In the genomic region with DNA sequence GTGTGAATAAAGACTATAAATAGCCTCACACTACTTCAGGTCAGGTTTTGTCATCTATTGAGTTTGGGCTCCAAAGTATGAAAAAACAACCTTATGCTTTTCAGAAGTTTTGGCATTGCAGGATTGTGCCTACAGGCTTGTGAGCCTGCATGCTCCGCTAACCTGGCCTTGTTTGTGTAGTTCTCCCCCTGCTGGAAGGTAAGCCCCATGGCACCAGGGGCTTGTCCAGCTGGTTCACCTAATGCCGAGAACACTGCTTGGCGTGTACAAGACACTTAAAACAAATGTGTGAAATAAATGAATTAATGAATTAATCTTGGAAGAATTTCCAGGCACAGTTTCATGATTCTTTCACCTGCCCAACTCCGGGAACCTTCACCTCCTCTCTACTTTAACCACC, we compare ENCODE assay signal across 8 cellular contexts. TPM values are rescaled to one million over a fixed set of nuclear protein-coding genes. Genes with fewer than 3 reads are reported as not detected.
DNase-seq lines count a peak whose midpoint lies in the region; ATAC-seq and TF ChIP-seq lines count a peak whose summit lies in the region.

No MANE protein-coding gene starts in this region.

- H3K9ac ChIP-seq in mesendoderm (ENCODE audit: low read length): no peak overlapping the region

- no peak overlapping the region for H4K8ac ChIP-seq in mesendoderm (ENCODE audit: low read depth, low read length)

- no peak overlapping the region for H3K4me2 ChIP-seq in mesendoderm (ENCODE audit: low read length)

- TF ChIP-seq CTCF in coronary artery (IDR thresholded peaks at IDR 0.05): peak; percentile 75

- H3K4ac ChIP-seq in mesendoderm (ENCODE audit: low read depth, low read length): no peak overlapping the region

- no peak overlapping the region for H3K56ac ChIP-seq in mesendoderm (ENCODE audit: low read length)

- H3K27me3 ChIP-seq in mesendoderm (ENCODE audit: insufficient read depth, low read length, poor library complexity): no peaks in the 10 kb centered on the region

- H4K5ac ChIP-seq in mesendoderm (ENCODE audit: low read length): no peak overlapping the region

- ATAC-seq in GM18907 (IDR thresholded peaks at IDR 0.05; ENCODE audit: unreplicated experiment): peak; percentile 77
- ATAC-seq in HG03342 (IDR thresholded peaks at IDR 0.05; ENCODE audit: unreplicated experiment): peak; percentile 85

- no peaks in the 10 kb centered on the region for H3K36me3 ChIP-seq in mesendoderm (ENCODE audit: control insufficient read depth, insufficient read depth, low read length)

- peaks cover 2% of the 10 kb centered on the region for H3K79me2 ChIP-seq in mesendoderm (ENCODE audit: control insufficient read depth, insufficient read depth, low read length)

- H3K23ac ChIP-seq in mesendoderm (ENCODE audit: low read length): no peak overlapping the region

- H3K27ac ChIP-seq in coronary artery: no peak overlapping the region
- H3K27ac ChIP-seq in mesendoderm (ENCODE audit: low read depth, low read length): no peak overlapping the region

- H2AK5ac ChIP-seq in mesendoderm (ENCODE audit: low read length): no peak overlapping the region

- no peaks in the 10 kb centered on the region for H3K79me1 ChIP-seq in mesendoderm (ENCODE audit: low read length)

- no peak overlapping the region for H2BK5ac ChIP-seq in mesendoderm (ENCODE audit: low read length)

- peak; percentile 62 for DNase-seq in Ammon's horn (ENCODE audit: low spot score)
- peak; percentile 41 to 77 for DNase-seq in NCI-H526 (lab: John Stamatoyannopoulos, UW)
- DNase-seq in activated CD4-positive, alpha-beta T cell treated with anti-CD3 and anti-CD28 coated beads for 48 hours: peak; percentile 70
- DNase-seq in coronary artery (ENCODE audit: low spot score): no peak
- peak; percentile 70 for DNase-seq in mesendoderm
- DNase-seq in stromal cell of bone marrow (ENCODE audit: low read depth): peak; percentile 40

- no peaks in the 10 kb centered on the region for H3K4me1 ChIP-seq in mesendoderm (ENCODE audit: control insufficient read depth, low read depth, low read length)

- H3K18ac ChIP-seq in mesendoderm (ENCODE audit: low read length): no peak overlapping the region

- no peak overlapping the region for H2BK120ac ChIP-seq in mesendoderm (ENCODE audit: low read depth, low read length)

- H2BK15ac ChIP-seq in mesendoderm (replicated peaks; ENCODE audit: low read depth): no peak overlapping the region

- H3K4me3 ChIP-seq in coronary artery (no peak overlapping the region), mesendoderm (ENCODE audit: low read length) (no peak overlapping the region)

- WGBS in mesendoderm (ENCODE audit: extremely low coverage, insufficient coverage, low lambda C conversion rate): no CpG with 5 or more reads among the region's 4 CpGs

RNA-seq across cellular contexts. Expression of gene HSD17B10, which starts 1.8 kb away (rescaled TPM):
- 108 TPM for polyA plus RNA-seq in mesendoderm (2013, experiment 1 of 2)
- polyA plus RNA-seq in mesendoderm (2013, experiment 2 of 2): 108 TPM

RNA-seq across cellular contexts. Expression of gene RIBC1, which starts 13.3 kb away (rescaled TPM):
- 1.00 TPM for polyA plus RNA-seq in mesendoderm (2013, experiment 1 of 2)
- 0.92 TPM for polyA plus RNA-seq in mesendoderm (2013, experiment 2 of 2)

RNA-seq across cellular contexts. Expression of gene SMC1A, which starts 13.5 kb away (rescaled TPM):
- polyA plus RNA-seq in mesendoderm (2013, experiment 1 of 2): 61.8 TPM
- 64.2 TPM for polyA plus RNA-seq in mesendoderm (2013, experiment 2 of 2)
